24 cellular contexts compared by ENCODE assay signal in genomic region chr2:26889796-26890195, GRCh38. TPM values are rescaled to one million over a fixed set of nuclear protein-coding genes. Genes with fewer than 3 reads are reported as not detected.
"Had no signal": no experiment of that assay in that cellular context is flagged by ENCODE, and none has a peak within 500 bp of the region (broad histone marks: within the 10 kb centered on the region; RNA-seq: fewer than 3 reads in every experiment).

No MANE protein-coding gene starts in this region.

- H3K4me3 Mint-ChIP-seq: IgD-negative memory B cell had no signal

- H3K36me3 Mint-ChIP-seq: IgD-negative memory B cell had no signal

- H3K9me3 Mint-ChIP-seq: IgD-negative memory B cell had no signal

- H3K4me3 ChIP-seq: K562, SJSA1, SK-N-MC had no signal

- H3K9me3 ChIP-seq: SJSA1 had no signal

- H3K27ac Mint-ChIP-seq: IgD-negative memory B cell had no signal

- ATAC-seq: K562 had no signal

- H3K36me3 ChIP-seq: SJSA1 had no signal

- H3K4me2 ChIP-seq: KMS-11 had no signal

- H3K27ac ChIP-seq: HL-60, KMS-11, SJSA1, SK-N-MC had no signal

- H3K9ac ChIP-seq: KMS-11 had no signal

- DNase-seq: NCI-H1048, NCI-H1105, NCI-H1417, NCI-H1436 treated with DMSO at 0.1 percent for 48 hours, NCI-H1694, NCI-H187 treated with DMSO at 0.1 percent for 48 hours, NCI-H2029 treated with DMSO at 0.1 percent for 48 hours, NCI-H2171 treated with DMSO at 0.1 percent for 48 hours, NCI-H345, NCI-H446 treated with DMSO at 0.1 percent for 48 hours, NCI-H510A treated with DMSO at 0.1 percent for 48 hours, NCI-H526, NCI-H748 treated with DMSO at 0.1 percent for 48 hours, Right ventricle myocardium superior, RPMI8226, SIG-M5 had no signal

- H3K4me1 ChIP-seq: SJSA1 had no signal

RNA-seq across cellular contexts. Expression of gene DPYSL5, which starts 41.9 kb away (rescaled TPM):
- total RNA-seq: K562, LHCN-M2, MCF 10A, Right ventricle myocardium superior, SJSA1 had no signal
- polyA plus RNA-seq: IgD-negative memory B cell had no signal
